8 cellular contexts compared by ENCODE assay signal in genomic region chr2:42328148-42328833, GRCh38. TPM values are rescaled to one million over a fixed set of nuclear protein-coding genes. Genes with fewer than 3 reads are reported as not detected.
DNase-seq lines count a peak whose midpoint lies in the region; ATAC-seq and TF ChIP-seq lines count a peak whose summit lies in the region.

No MANE protein-coding gene starts in this region.

- TF ChIP-seq POLR2A in adrenal gland (IDR thresholded peaks at IDR 0.05): no peak
- no peak for TF ChIP-seq POLR2A in right lobe of liver (IDR thresholded peaks at IDR 0.05)

- TF ChIP-seq CTCF in adrenal gland (IDR thresholded peaks at IDR 0.05) (peak; percentile 24 to 65 (median 46)), right lobe of liver (IDR thresholded peaks at IDR 0.05) (peak; percentile 27 to 58 (median 46))

- no peaks in the 10 kb centered on the region for H3K9me3 ChIP-seq in adrenal gland (replicated peaks in 1 of 3)
- H3K9me3 ChIP-seq in right lobe of liver: no peaks in the 10 kb centered on the region

- H3K4me3 ChIP-seq in adrenal gland (no peak overlapping the region), right lobe of liver (no peak overlapping the region)

- WGBS in adrenal gland, 4 donors: 53 to 64% (median 56%) methylated on average over 3 of the region's 3 CpGs
- 59% methylated on average over 3 of the region's 3 CpGs for WGBS in right lobe of liver (ENCODE audit: insufficient coverage, low coverage, low lambda C conversion rate, missing lambda C conversion rate)

- peaks cover 6 to 15% of the 10 kb centered on the region in 2 donors for H3K4me1 ChIP-seq in adrenal gland (replicated peaks in 1 of 2)
- H3K4me1 ChIP-seq in right lobe of liver: peaks cover 0 to 19% (median 3%) of the 10 kb centered on the region in 4 donors

- no peaks in the 10 kb centered on the region for H3K27me3 ChIP-seq in adrenal gland
- no peaks in the 10 kb centered on the region for H3K27me3 ChIP-seq in right lobe of liver

- H3K36me3 ChIP-seq in adrenal gland (replicated peaks in 1 of 2) (peaks cover 0 to 21% of the 10 kb centered on the region in 2 donors), right lobe of liver (peaks cover 4 to 47% (median 19%) of the 10 kb centered on the region in 4 donors)

- H3K27ac ChIP-seq in adrenal gland (no peak overlapping the region), right lobe of liver (no peak overlapping the region)

- ATAC-seq in right lobe of liver: peak in 3 of 4 donors; percentile 35 to 67 (median 51)

- DNase-seq in NCI-H345 (lab: John Stamatoyannopoulos, UW) (peak; percentile 2), NCI-H345 treated with DMSO at 0.1 percent for 48 hours (lab: John Stamatoyannopoulos, UW; ENCODE audit: unreplicated experiment) (no peak), M059J (ENCODE audit: low read depth) (peak; percentile 25), adrenal gland (no peak), right lobe of liver (no peak), GDM1 (lab: John Stamatoyannopoulos, UW) (no peak), islet precursor cell (no peak)
- no peak for DNase-seq in effector CD8-positive, alpha-beta T cell (lab: John Stamatoyannopoulos, UW)

- intact Hi-C loops in adrenal gland (cut with DNase I): loop anchor here (5.0 to 10.0 kb wide), 2 partner anchors 231 to 233 kb away; no protein-coding TSS in a partner anchor
- intact Hi-C loops in right lobe of liver (cut with DNase I): no loop called here

RNA-seq across cellular contexts. Expression of gene COX7A2L, which starts 32.7 kb away (rescaled TPM):
- 178 and 254 TPM in 2 replicates for total RNA-seq in M059J (2014; rRNA removed; shearing (Covaris generic))
- total RNA-seq in adrenal gland (100 to 1,000 TPM; 185 to 446 (median 321) TPM), right lobe of liver (10 to 100 TPM; 37.5 to 97.0 (median 57.6) TPM)
- polyA plus RNA-seq in adrenal gland: 100 to 1,000 TPM; 124 to 236 (median 167) TPM

Comparison
In these comparisons a context has a peak if more than half of its experiments do, and no peak if none do; other contexts are left out.
1. DNase-seq: peak in NCI-H345 (single experiment) and M059J (single experiment); none in NCI-H345 treated with DMSO at 0.1 percent for 48 hours (single experiment), adrenal gland (0 of 7), right lobe of liver (0 of 3), GDM1 (single experiment), effector CD8-positive, alpha-beta T cell (single experiment) and islet precursor cell (single experiment).
2. intact Hi-C loops: an anchor here in adrenal gland (5.0 to 10.0 kb wide); none called in right lobe of liver.